ENCODE assay signal across 1 cellular context in the genomic region with DNA sequence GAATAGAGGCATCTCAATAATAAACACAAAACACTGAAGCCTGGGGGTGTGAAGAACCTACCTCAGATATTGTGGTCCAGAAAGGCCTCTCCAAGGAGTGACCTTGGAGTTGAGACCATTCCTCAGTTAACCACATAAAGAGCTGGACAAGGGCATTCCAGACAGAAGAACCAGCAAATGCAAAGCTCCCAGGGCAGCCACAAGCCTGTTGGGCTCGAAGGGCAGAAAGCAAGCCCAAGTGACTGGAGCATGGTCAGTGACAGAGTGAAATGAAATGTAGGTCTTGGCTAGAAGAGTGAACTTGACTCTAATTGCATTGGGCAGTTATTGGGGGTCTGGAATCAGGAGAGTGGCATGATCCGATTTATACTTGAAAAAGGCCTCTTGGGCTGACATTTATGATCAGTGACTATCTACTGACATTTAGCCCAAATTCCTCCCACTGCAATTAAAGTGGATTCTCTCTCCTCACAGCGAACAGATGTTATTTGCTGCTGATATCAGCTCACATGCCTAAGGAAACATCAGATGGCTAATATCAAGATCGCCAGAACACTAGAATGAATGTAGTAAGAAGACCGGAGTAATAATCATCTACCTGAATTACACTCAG.
TF ChIP-seq lines count a peak whose summit lies in the region.

No MANE protein-coding gene starts in this region.

TF ChIP-seq in SK-N-SH, 30 proteins besides CTCF, POLR2A, EP300 and RAD21 (continued from another document):
- no peak for TF ChIP-seq MEF2A (IDR thresholded peaks at IDR 0.05; ENCODE audit: borderline replicate concordance, low read depth)
- peak; percentile 59 for TF ChIP-seq CHD2 (IDR thresholded peaks at IDR 0.05; ENCODE audit: low read length, partially characterized antibody)
- TF ChIP-seq GABPA (IDR thresholded peaks at IDR 0.05; ENCODE audit: low read depth) = no peak
- no peak for TF ChIP-seq EZH2phosphoT487 (IDR thresholded peaks at IDR 0.05; ENCODE audit: borderline replicate concordance, low read depth)
- TF ChIP-seq, protein P1, sequence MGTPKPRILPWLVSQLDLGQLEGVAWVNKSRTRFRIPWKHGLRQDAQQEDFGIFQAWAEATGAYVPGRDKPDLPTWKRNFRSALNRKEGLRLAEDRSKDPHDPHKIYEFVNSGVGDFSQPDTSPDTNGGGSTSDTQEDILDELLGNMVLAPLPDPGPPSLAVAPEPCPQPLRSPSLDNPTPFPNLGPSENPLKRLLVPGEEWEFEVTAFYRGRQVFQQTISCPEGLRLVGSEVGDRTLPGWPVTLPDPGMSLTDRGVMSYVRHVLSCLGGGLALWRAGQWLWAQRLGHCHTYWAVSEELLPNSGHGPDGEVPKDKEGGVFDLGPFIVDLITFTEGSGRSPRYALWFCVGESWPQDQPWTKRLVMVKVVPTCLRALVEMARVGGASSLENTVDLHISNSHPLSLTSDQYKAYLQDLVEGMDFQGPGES (IDR thresholded peaks at IDR 0.05; ENCODE audit: low read depth, low read length) = no peak
- no peak for TF ChIP-seq SMC3 (IDR thresholded peaks at IDR 0.05; ENCODE audit: low read depth, low read length)
- no peak for TF ChIP-seq POLR2AphosphoS5 (IDR thresholded peaks at IDR 0.05; ENCODE audit: low read depth, low read length)
TF ChIP-seq in SK-N-SH: peak in this region for 5.
